31 cellular contexts compared by ENCODE assay signal in genomic region chr6:119630561-119631192, GRCh38.
"Had no signal": no experiment of that assay in that cellular context is flagged by ENCODE, and none has a peak within 500 bp of the region (broad histone marks: within the 10 kb centered on the region; RNA-seq: fewer than 3 reads in every experiment).

No MANE protein-coding gene starts in this region.

- DNase-seq: activated CD4-positive, alpha-beta T cell treated with anti-CD3 and anti-CD28 coated beads for 36 hours; activated CD4-positive, alpha-beta T cell treated with anti-CD3 and anti-CD28 coated beads, Interleukin-2, amount 50 U/mL, for 1 hour; activated CD4-positive, alpha-beta T cell treated with anti-CD3 and anti-CD28 coated beads, Interleukin-2, amount 50 U/mL, for 48 hours; activated CD4-positive, CD25-positive, alpha-beta regulatory T cell; activated CD4-positive, CD25-positive, alpha-beta regulatory T cell treated with anti-CD3 and anti-CD28 coated beads, Interleukin-2, amount 50 U/mL, for 72 hours; activated CD8-positive, alpha-beta memory T cell treated with anti-CD3 and anti-CD28 coated beads for 24 hours; activated CD8-positive, alpha-beta T cell treated with anti-CD3 and anti-CD28 coated beads for 36 hours; activated effector memory CD4-positive, alpha-beta T cell treated with Interleukin-2 at 50 U/mL for 16 hours; activated gamma-delta T cell treated with Interleukin-2 at 50 U/mL for 16 hours; activated naive CD4-positive, alpha-beta T cell treated with anti-CD3 and anti-CD28 coated beads, Interleukin-2, amount 50 U/mL, for 16 hours; activated naive CD4-positive, alpha-beta T cell treated with Interleukin-2 at 50 U/mL for 16 hours; activated T-cell treated with anti-CD3 and anti-CD28 coated beads, Interleukin-2, amount 50 U/mL, for 4 hours; amniotic stem cell; anterior cingulate cortex; brain microvascular endothelial cell; cortex of kidney; dermis blood vessel endothelial cell; effector CD4-positive, alpha-beta T cell; effector memory CD8-positive, alpha-beta T cell; erythroblast; foreskin keratinocyte; gastrocnemius medialis; glutamatergic neuron; heart left ventricle; T-helper 17 cell; T1000 had no signal

- H3K27ac ChIP-seq: brain microvascular endothelial cell, esophagus muscularis mucosa, foreskin keratinocyte, gastrocnemius medialis, heart left ventricle had no signal

- H3K4me1 ChIP-seq: esophagus muscularis mucosa, gastrocnemius medialis, heart left ventricle had no signal

- H3K9me3 ChIP-seq: esophagus muscularis mucosa, gastrocnemius medialis had no signal

- H3K27me3 ChIP-seq: brain microvascular endothelial cell, esophagus muscularis mucosa, foreskin keratinocyte, gastrocnemius medialis, heart left ventricle had no signal

- ATAC-seq: activated CD4-positive, alpha-beta T cell treated with anti-CD3 and anti-CD28 coated beads for 36 hours; activated CD8-positive, alpha-beta T cell treated with anti-CD3 and anti-CD28 coated beads for 36 hours; activated T-cell treated with anti-CD3 and anti-CD28 coated beads, Interleukin-2, amount 50 U/mL, for 4 hours; activated T-helper 17 cell treated with anti-CD3 and anti-CD28 coated beads, Interleukin-2, amount 50 U/mL, for 72 hours; effector memory CD8-positive, alpha-beta T cell; foreskin keratinocyte; gastrocnemius medialis; heart left ventricle; T-helper 17 cell had no signal

- FAIRE-seq: astrocyte, bronchial epithelial cell, colon had no signal

- H3K4me3 ChIP-seq: esophagus muscularis mucosa, gastrocnemius medialis, heart left ventricle had no signal

- H3K36me3 ChIP-seq: brain microvascular endothelial cell, esophagus muscularis mucosa, gastrocnemius medialis, heart left ventricle had no signal
